9 cellular contexts compared by ENCODE assay signal in the genomic region with DNA sequence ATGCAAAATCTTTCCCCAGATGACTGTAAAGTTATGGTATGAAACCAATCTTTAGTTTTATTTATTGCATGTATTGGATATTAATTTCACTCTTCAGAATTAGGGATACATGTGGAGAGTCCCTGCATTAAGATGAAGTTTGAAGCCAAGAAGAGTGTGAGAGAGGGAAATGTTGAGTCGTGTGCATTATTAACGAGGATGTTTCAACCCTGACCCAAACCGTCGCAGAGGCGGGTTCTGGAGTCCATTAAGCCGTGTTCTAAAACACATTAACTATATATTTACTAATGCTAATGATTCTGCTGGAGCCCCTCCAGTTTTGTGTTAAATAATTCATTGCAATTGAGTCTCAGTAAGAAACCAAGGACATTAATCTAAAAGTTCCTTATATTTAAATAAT. TPM values are rescaled to one million over a fixed set of nuclear protein-coding genes. Genes with fewer than 3 reads are reported as not detected.
DNase-seq lines count a peak whose midpoint lies in the region; ATAC-seq and TF ChIP-seq lines count a peak whose summit lies in the region.
"Had no signal": no experiment of that assay in that cellular context is flagged by ENCODE, and none has a peak within 500 bp of the region (broad histone marks: within the 10 kb centered on the region; RNA-seq: fewer than 3 reads in every experiment).

No MANE protein-coding gene starts in this region.

- H3K9me3 Mint-ChIP-seq in activated T-helper 17 cell treated with anti-CD3 and anti-CD28 coated beads, Interleukin-2, amount 50 U/mL, for 72 hours, result no peaks in the 10 kb centered on the region

- TF ChIP-seq POLR2A in vagina (IDR thresholded peaks at IDR 0.05), result no peak

- H3K4me3 Mint-ChIP-seq in activated T-helper 17 cell treated with anti-CD3 and anti-CD28 coated beads, Interleukin-2, amount 50 U/mL, for 72 hours, result peak overlapping the region; percentile 54
- H3K4me3 Mint-ChIP-seq: activated CD8-positive, alpha-beta T cell treated with anti-CD3 and anti-CD28 coated beads, Interleukin-2, amount 10 ng/mL, durations not matched to agents 7 days and 5 days had no signal

- intact Hi-C loops in left ventricle myocardium inferior (cut with micrococcal nuclease) (no loop called here), Right ventricle myocardium inferior (cut with DNase I) (loop anchor here (2.0 to 10.0 kb wide), 3 partner anchors 31 to 247 kb away; no protein-coding TSS in a partner anchor), vagina (cut with DNase I) (no loop called here)

- H3K36me3 ChIP-seq in left ventricle myocardium inferior, result no peaks in the 10 kb centered on the region
- no peaks in the 10 kb centered on the region for H3K36me3 ChIP-seq in iPS-20b (ENCODE audit: insufficient read depth, low read depth, low read length)
- no peaks in the 10 kb centered on the region for H3K36me3 ChIP-seq in thoracic aorta
- no peaks in the 10 kb centered on the region for H3K36me3 ChIP-seq in vagina

- H3K27ac Mint-ChIP-seq in activated T-helper 17 cell treated with anti-CD3 and anti-CD28 coated beads, Interleukin-2, amount 50 U/mL, for 72 hours, result no peak overlapping the region
- H3K27ac Mint-ChIP-seq: activated CD8-positive, alpha-beta T cell treated with anti-CD3 and anti-CD28 coated beads, Interleukin-2, amount 10 ng/mL, durations not matched to agents 7 days and 5 days had no signal

- peaks cover 61% of the 10 kb centered on the region for H3K4me1 ChIP-seq in left ventricle myocardium inferior
- peaks cover 12% of the 10 kb centered on the region; the same call in 1 of the 2 replicates for H3K4me1 ChIP-seq in iPS-20b (ENCODE audit: insufficient read depth, low read length)
- peaks cover 8 to 18% of the 10 kb centered on the region in 2 donors for H3K4me1 ChIP-seq in thoracic aorta (ENCODE audit: control insufficient read depth in 1 of 2, low read depth in 2 of 2)
- no peaks in the 10 kb centered on the region for H3K4me1 ChIP-seq in vagina

- peaks cover 49% of the 10 kb centered on the region for H3K27me3 Mint-ChIP-seq in activated T-helper 17 cell treated with anti-CD3 and anti-CD28 coated beads, Interleukin-2, amount 50 U/mL, for 72 hours

- ATAC-seq in Right ventricle myocardium inferior (no peak), thoracic aorta (ENCODE audit: insufficient number of reproducible peaks, low FRiP score, low read depth) (no peak)
- ATAC-seq in activated T-helper 17 cell treated with anti-CD3 and anti-CD28 coated beads, Interleukin-2, amount 50 U/mL, for 72 hours (replicated peaks), result no peak
- ATAC-seq: activated CD8-positive, alpha-beta T cell treated with anti-CD3 and anti-CD28 coated beads, Interleukin-2, amount 10 ng/mL, durations not matched to agents 7 days and 5 days had no signal

- H3K36me3 Mint-ChIP-seq in activated T-helper 17 cell treated with anti-CD3 and anti-CD28 coated beads, Interleukin-2, amount 50 U/mL, for 72 hours (ENCODE audit: low read depth), result no peaks in the 10 kb centered on the region

- peak overlapping the region; percentile 86 for H3K4me3 ChIP-seq in left ventricle myocardium inferior
- peak overlapping the region; percentile 93 for H3K4me3 ChIP-seq in iPS-20b (ENCODE audit: low read length)
- H3K4me3 ChIP-seq in thoracic aorta, result peak overlapping the region; percentile 78
- H3K4me3 ChIP-seq in vagina, result peak overlapping the region in 1 of 2 donors; percentile 12

- TF ChIP-seq CTCF in left ventricle myocardium inferior (IDR thresholded peaks at IDR 0.05; ENCODE audit: borderline replicate concordance) (no peak), thoracic aorta (IDR thresholded peaks at IDR 0.05) (no peak), vagina (IDR thresholded peaks at IDR 0.05) (no peak)

- DNase-seq in left ventricle myocardium inferior (no peak), Right ventricle myocardium inferior (ENCODE audit: missing footprints) (no peak), thoracic aorta (ENCODE audit: low spot score) (no peak), vagina (ENCODE audit: extremely low spot score in 2 of 2) (no peak), activated T-cell treated with anti-CD3 and anti-CD28 coated beads for 4 hours (no peak), GM19238 (ENCODE audit: insufficient read length, low spot score) (no peak)
- DNase-seq: activated CD8-positive, alpha-beta T cell treated with anti-CD3 and anti-CD28 coated beads, Interleukin-2, amount 10 ng/mL, durations not matched to agents 7 days and 5 days had no signal

- H3K27me3 ChIP-seq in left ventricle myocardium inferior (ENCODE audit: low read depth) (no peaks in the 10 kb centered on the region), iPS-20b (ENCODE audit: insufficient read depth, low read length) (peaks cover 17% of the 10 kb centered on the region), thoracic aorta (replicated peaks; ENCODE audit: insufficient read depth) (no peaks in the 10 kb centered on the region), vagina (no peaks in the 10 kb centered on the region)

- peak overlapping the region; percentile 90; the same call in 1 of the 2 replicates for H3K9ac ChIP-seq in iPS-20b (ENCODE audit: low read depth, low read length)

- H3K4me1 Mint-ChIP-seq in activated T-helper 17 cell treated with anti-CD3 and anti-CD28 coated beads, Interleukin-2, amount 50 U/mL, for 72 hours, result peaks cover 14% of the 10 kb centered on the region

- H3K9me3 ChIP-seq in left ventricle myocardium inferior (replicated peaks) (no peaks in the 10 kb centered on the region), iPS-20b (ENCODE audit: insufficient read depth, low read depth, low read length) (no peaks in the 10 kb centered on the region), thoracic aorta (no peaks in the 10 kb centered on the region), vagina (no peaks in the 10 kb centered on the region)

- H3K27ac ChIP-seq in left ventricle myocardium inferior (replicated peaks) (no peak overlapping the region), iPS-20b (ENCODE audit: low read length) (no peak overlapping the region), thoracic aorta (no peak overlapping the region), vagina (no peak overlapping the region)

RNA-seq across cellular contexts. Expression of gene CDK14, which starts 1.8 kb away (rescaled TPM):
- total RNA-seq in left ventricle myocardium inferior (18.7 TPM), Right ventricle myocardium inferior (26.3 TPM), thoracic aorta (10 to 100 TPM; 10.8 to 14.6 TPM), vagina (21.6 TPM)
- total RNA-seq in activated T-helper 17 cell treated with anti-CD3 and anti-CD28 coated beads, Interleukin-2, amount 50 U/mL, for 72 hours, result 1 to 10 TPM in 1 of 2 donors, under 1 TPM in 1; 0.04 to 1.4 TPM
- total RNA-seq: activated CD8-positive, alpha-beta T cell treated with anti-CD3 and anti-CD28 coated beads, Interleukin-2, amount 10 ng/mL, durations not matched to agents 7 days and 5 days had no signal
